In genomic region chr16:50269769-50270509, GRCh38 we compare ENCODE assay signal across 18 cellular contexts. TPM values are rescaled to one million over a fixed set of nuclear protein-coding genes. Genes with fewer than 3 reads are reported as not detected.
A peak's percentile ranks its signal among the peaks of the same experiment; 100 is the strongest.
DNase-seq lines count a peak whose midpoint lies in the region; ATAC-seq and TF ChIP-seq lines count a peak whose summit lies in the region.
"Had no signal": no experiment of that assay in that cellular context is flagged by ENCODE, and none has a peak within 500 bp of the region (broad histone marks: within the 10 kb centered on the region; RNA-seq: fewer than 3 reads in every experiment).

No MANE protein-coding gene starts in this region.

- peaks cover 15 to 94% of the 10 kb centered on the region in 2 donors for H3K4me1 ChIP-seq in left lung
- H3K4me1 ChIP-seq in aorta (ENCODE audit: control insufficient read depth in 1 of 2, insufficient read depth in 2 of 2, low read length in 2 of 2) = no peaks in the 10 kb centered on the region
- H3K4me1 ChIP-seq: right lobe of liver had no signal

- H3K27me3 ChIP-seq in left lung (no peaks in the 10 kb centered on the region), aorta (ENCODE audit: control insufficient read depth in 1 of 2, insufficient read depth in 2 of 2, low read length in 1 of 2) (no peaks in the 10 kb centered on the region)
- H3K27me3 ChIP-seq: right lobe of liver had no signal

- POLR2A ChIA-PET in activated CD8-positive, alpha-beta T cell treated with anti-CD3 and anti-CD28 coated beads for 36 hours (lab: Charles Lee) = interaction anchor here (1.3 to 16.4 kb wide), 3 partner anchors 12 to 245 kb away, joined by 3 to 215 read pairs (median 3); no protein-coding TSS in a partner anchor

- TF ChIP-seq CTCF in activated CD8-positive, alpha-beta T cell treated with anti-CD3 and anti-CD28 coated beads for 36 hours (IDR thresholded peaks at IDR 0.05) = no peak
- no peak for TF ChIP-seq CTCF in left lung (IDR thresholded peaks at IDR 0.05)

- H3K36me3 Mint-ChIP-seq in activated naive CD4-positive, alpha-beta T cell treated with anti-CD3 and anti-CD28 coated beads, Interleukin-2, amount 10 ng/mL, durations not matched to agents 7 days and 5 days = peaks cover 42% of the 10 kb centered on the region
- H3K36me3 Mint-ChIP-seq in activated naive CD4-positive, alpha-beta T cell treated with anti-CD3 and anti-CD28 coated beads, Interleukin-2, amount 50 U/mL, for 72 hours = peaks cover 20 to 29% of the 10 kb centered on the region in 2 donors
- peaks cover 26% of the 10 kb centered on the region for H3K36me3 Mint-ChIP-seq in activated CD8-positive, alpha-beta T cell treated with anti-CD3 and anti-CD28 coated beads for 36 hours (ENCODE audit: low read depth)
- H3K36me3 Mint-ChIP-seq: mesothelial cell of epicardium had no signal

- no peak for ATAC-seq in activated naive CD4-positive, alpha-beta T cell treated with anti-CD3 and anti-CD28 coated beads, Interleukin-2, amount 50 U/mL, for 72 hours
- ATAC-seq in activated CD8-positive, alpha-beta T cell treated with anti-CD3 and anti-CD28 coated beads for 36 hours = no peak
- ATAC-seq in left lung (no peak), aorta (ENCODE audit: low FRiP score) (no peak), HG03045 (IDR thresholded peaks at IDR 0.05; ENCODE audit: unreplicated experiment) (no peak), GM19395 (IDR thresholded peaks at IDR 0.05; ENCODE audit: unreplicated experiment) (no peak)

- H3K9me3 ChIP-seq in left lung (no peaks in the 10 kb centered on the region), aorta (ENCODE audit: control insufficient read depth, low read length) (no peaks in the 10 kb centered on the region)
- H3K9me3 ChIP-seq: right lobe of liver, thoracic aorta had no signal

- H3K4me3 ChIP-seq in left lung (no peak overlapping the region), aorta (ENCODE audit: low read length in 2 of 2) (no peak overlapping the region)
- H3K4me3 ChIP-seq: right lobe of liver, thoracic aorta had no signal

- H3K4me1 Mint-ChIP-seq in activated naive CD4-positive, alpha-beta T cell treated with anti-CD3 and anti-CD28 coated beads, Interleukin-2, amount 10 ng/mL, durations not matched to agents 7 days and 5 days = peaks cover 90% of the 10 kb centered on the region
- H3K4me1 Mint-ChIP-seq in activated CD8-positive, alpha-beta T cell treated with anti-CD3 and anti-CD28 coated beads for 36 hours (ENCODE audit: low read depth) = peaks cover 81% of the 10 kb centered on the region

- H3K36me3 ChIP-seq in left lung = no peaks in the 10 kb centered on the region
- no peaks in the 10 kb centered on the region for H3K36me3 ChIP-seq in aorta (ENCODE audit: control insufficient read depth in 1 of 2, insufficient read depth in 2 of 2, low read length in 1 of 2)
- H3K36me3 ChIP-seq: right lobe of liver, thoracic aorta had no signal

- CTCF ChIA-PET in activated naive CD4-positive, alpha-beta T cell treated with anti-CD3 and anti-CD28 coated beads, Interleukin-2, amount 10 ng/mL, durations not matched to agents 7 days and 5 days (lab: Charles Lee) = no interaction called here
- CTCF ChIA-PET in activated CD8-positive, alpha-beta T cell treated with anti-CD3 and anti-CD28 coated beads for 36 hours (lab: Charles Lee) = interaction anchor here (1.3 to 1.6 kb wide), 2 partner anchors 56 to 85 kb away, joined by 5 to 6 read pairs; no protein-coding TSS in a partner anchor

- no peaks in the 10 kb centered on the region for H3K27me3 Mint-ChIP-seq in activated naive CD4-positive, alpha-beta T cell treated with anti-CD3 and anti-CD28 coated beads, Interleukin-2, amount 10 ng/mL, durations not matched to agents 7 days and 5 days
- H3K27me3 Mint-ChIP-seq in activated CD8-positive, alpha-beta T cell treated with anti-CD3 and anti-CD28 coated beads for 36 hours = no peaks in the 10 kb centered on the region

- intact Hi-C loops in activated CD8-positive, alpha-beta T cell treated with anti-CD3 and anti-CD28 coated beads for 36 hours (cut with micrococcal nuclease) = no loop called here
- intact Hi-C loops in left lung (cut with DNase I) (no loop called here), aorta (cut with DNase I) (loop anchor here in 1 of 2 donors (10.0 kb wide), 1 partner anchor 245 kb away; no protein-coding TSS in a partner anchor)

- DNase-seq in activated naive CD4-positive, alpha-beta T cell treated with anti-CD3 and anti-CD28 coated beads, Interleukin-2, amount 10 ng/mL, durations not matched to agents 7 days and 5 days = no peak
- DNase-seq in activated naive CD4-positive, alpha-beta T cell treated with anti-CD3 and anti-CD28 coated beads, Interleukin-2, amount 50 U/mL, for 72 hours (ENCODE audit: low spot score in 2 of 2) = no peak
- peak; percentile 58 for DNase-seq in activated CD8-positive, alpha-beta T cell treated with anti-CD3 and anti-CD28 coated beads for 36 hours
- peak; percentile 27 to 37 for DNase-seq in left lung
- peak; percentile 32 to 37 for DNase-seq in aorta
- no peak for DNase-seq in Kasumi-1 (lab: John Stamatoyannopoulos, UW)
- DNase-seq: caudate nucleus; DMS153; HCEC 1CT; NCI-H187 treated with DMSO at 0.1 percent for 48 hours; NCI-H524; occipital lobe; stimulated activated CD4-positive, alpha-beta T cell treated with anti-CD3 and anti-CD28 coated beads, Interleukin-2, amount 100 ng/mL, for 24 hours had no signal

- no peaks in the 10 kb centered on the region for H3K9me3 Mint-ChIP-seq in activated naive CD4-positive, alpha-beta T cell treated with anti-CD3 and anti-CD28 coated beads, Interleukin-2, amount 10 ng/mL, durations not matched to agents 7 days and 5 days
- no peaks in the 10 kb centered on the region for H3K9me3 Mint-ChIP-seq in activated naive CD4-positive, alpha-beta T cell treated with anti-CD3 and anti-CD28 coated beads, Interleukin-2, amount 50 U/mL, for 72 hours
- no peaks in the 10 kb centered on the region for H3K9me3 Mint-ChIP-seq in activated CD8-positive, alpha-beta T cell treated with anti-CD3 and anti-CD28 coated beads for 36 hours
- H3K9me3 Mint-ChIP-seq: mesothelial cell of epicardium had no signal

- no peak overlapping the region for H3K27ac ChIP-seq in left lung
- no peak overlapping the region for H3K27ac ChIP-seq in aorta (ENCODE audit: low read depth in 1 of 2, low read length in 2 of 2)
- H3K27ac ChIP-seq: right lobe of liver, thoracic aorta had no signal

- 88% methylated on average over 12 of the region's 12 CpGs for WGBS in aorta, 2 donors

- peak overlapping the region; percentile 65 for H3K27ac Mint-ChIP-seq in activated naive CD4-positive, alpha-beta T cell treated with anti-CD3 and anti-CD28 coated beads, Interleukin-2, amount 10 ng/mL, durations not matched to agents 7 days and 5 days
- H3K27ac Mint-ChIP-seq in activated naive CD4-positive, alpha-beta T cell treated with anti-CD3 and anti-CD28 coated beads, Interleukin-2, amount 50 U/mL, for 72 hours = peak overlapping the region in 1 of 2 donors; percentile 89
- peak overlapping the region; percentile 95 for H3K27ac Mint-ChIP-seq in activated CD8-positive, alpha-beta T cell treated with anti-CD3 and anti-CD28 coated beads for 36 hours
- H3K27ac Mint-ChIP-seq: mesothelial cell of epicardium had no signal

- H3K4me3 Mint-ChIP-seq in activated naive CD4-positive, alpha-beta T cell treated with anti-CD3 and anti-CD28 coated beads, Interleukin-2, amount 10 ng/mL, durations not matched to agents 7 days and 5 days = no peak overlapping the region
- H3K4me3 Mint-ChIP-seq in activated CD8-positive, alpha-beta T cell treated with anti-CD3 and anti-CD28 coated beads for 36 hours = peak overlapping the region; percentile 84
- H3K4me3 Mint-ChIP-seq: mesothelial cell of epicardium had no signal

RNA-seq across cellular contexts. Expression of gene ADCY7, which starts 3.6 kb away (rescaled TPM):
- 100 to 1,000 TPM in 1 of 2 donors, 10 to 100 TPM in 1; 78.5 to 104 TPM for total RNA-seq in activated naive CD4-positive, alpha-beta T cell treated with anti-CD3 and anti-CD28 coated beads, Interleukin-2, amount 50 U/mL, for 72 hours
- total RNA-seq in activated CD8-positive, alpha-beta T cell treated with anti-CD3 and anti-CD28 coated beads for 36 hours = 10 to 100 TPM; 89.9 to 92.1 TPM
- 100 to 1,000 TPM in 1 of 2 donors, 10 to 100 TPM in 1; 77.6 to 116 TPM for total RNA-seq in left lung
- 10 to 100 TPM; 32.7 to 75.8 TPM for total RNA-seq in aorta
- 1 to 10 TPM; 4.0 to 7.8 TPM for polyA plus RNA-seq in aorta

Comparison
In these comparisons a context has a peak if more than half of its experiments do, and no peak if none do; other contexts are left out.
1. DNase-seq: peak in activated CD8-positive, alpha-beta T cell treated with anti-CD3 and anti-CD28 coated beads for 36 hours (single experiment), left lung (2 of 2) and aorta (2 of 2); none in activated naive CD4-positive, alpha-beta T cell treated with anti-CD3 and anti-CD28 coated beads, Interleukin-2, amount 10 ng/mL, durations not matched to agents 7 days and 5 days (single experiment), activated naive CD4-positive, alpha-beta T cell treated with anti-CD3 and anti-CD28 coated beads, Interleukin-2, amount 50 U/mL, for 72 hours (0 of 2) and Kasumi-1 (0 of 2).